ENCODE assay signal across 2 cellular contexts in the genomic region with DNA sequence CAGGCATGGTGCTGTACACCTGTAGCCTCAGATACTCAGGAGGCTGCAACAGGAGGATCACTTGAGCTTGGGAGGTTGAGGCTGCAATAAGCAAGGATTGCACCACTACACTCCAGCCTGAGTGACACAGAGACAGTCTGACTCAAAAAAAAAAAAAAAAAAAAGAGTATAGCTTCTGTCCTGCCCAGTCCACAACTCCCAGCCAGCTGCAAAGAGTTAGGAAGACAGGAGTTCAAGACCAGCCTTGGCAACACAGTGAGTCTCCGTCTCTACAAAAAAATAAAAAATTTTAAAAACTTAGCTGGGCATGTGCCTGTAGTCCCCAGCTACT.
TF ChIP-seq lines count a peak whose summit lies in the region.

No MANE protein-coding gene starts in this region.

TF ChIP-seq in SK-N-SH, 30 proteins besides CTCF, POLR2A, EP300 and RAD21 (continued from another document):
- TF ChIP-seq, protein P1, sequence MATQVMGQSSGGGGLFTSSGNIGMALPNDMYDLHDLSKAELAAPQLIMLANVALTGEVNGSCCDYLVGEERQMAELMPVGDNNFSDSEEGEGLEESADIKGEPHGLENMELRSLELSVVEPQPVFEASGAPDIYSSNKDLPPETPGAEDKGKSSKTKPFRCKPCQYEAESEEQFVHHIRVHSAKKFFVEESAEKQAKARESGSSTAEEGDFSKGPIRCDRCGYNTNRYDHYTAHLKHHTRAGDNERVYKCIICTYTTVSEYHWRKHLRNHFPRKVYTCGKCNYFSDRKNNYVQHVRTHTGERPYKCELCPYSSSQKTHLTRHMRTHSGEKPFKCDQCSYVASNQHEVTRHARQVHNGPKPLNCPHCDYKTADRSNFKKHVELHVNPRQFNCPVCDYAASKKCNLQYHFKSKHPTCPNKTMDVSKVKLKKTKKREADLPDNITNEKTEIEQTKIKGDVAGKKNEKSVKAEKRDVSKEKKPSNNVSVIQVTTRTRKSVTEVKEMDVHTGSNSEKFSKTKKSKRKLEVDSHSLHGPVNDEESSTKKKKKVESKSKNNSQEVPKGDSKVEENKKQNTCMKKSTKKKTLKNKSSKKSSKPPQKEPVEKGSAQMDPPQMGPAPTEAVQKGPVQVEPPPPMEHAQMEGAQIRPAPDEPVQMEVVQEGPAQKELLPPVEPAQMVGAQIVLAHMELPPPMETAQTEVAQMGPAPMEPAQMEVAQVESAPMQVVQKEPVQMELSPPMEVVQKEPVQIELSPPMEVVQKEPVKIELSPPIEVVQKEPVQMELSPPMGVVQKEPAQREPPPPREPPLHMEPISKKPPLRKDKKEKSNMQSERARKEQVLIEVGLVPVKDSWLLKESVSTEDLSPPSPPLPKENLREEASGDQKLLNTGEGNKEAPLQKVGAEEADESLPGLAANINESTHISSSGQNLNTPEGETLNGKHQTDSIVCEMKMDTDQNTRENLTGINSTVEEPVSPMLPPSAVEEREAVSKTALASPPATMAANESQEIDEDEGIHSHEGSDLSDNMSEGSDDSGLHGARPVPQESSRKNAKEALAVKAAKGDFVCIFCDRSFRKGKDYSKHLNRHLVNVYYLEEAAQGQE (IDR thresholded peaks at IDR 0.05; ENCODE audit: low read depth, low read length), result no peak
- TF ChIP-seq GATA2 (CRISPR knock-in tag; IDR thresholded peaks at IDR 0.05), result no peak
- no peak for TF ChIP-seq SMC3 (IDR thresholded peaks at IDR 0.05; ENCODE audit: low read depth, low read length)
- TF ChIP-seq, protein P2, sequence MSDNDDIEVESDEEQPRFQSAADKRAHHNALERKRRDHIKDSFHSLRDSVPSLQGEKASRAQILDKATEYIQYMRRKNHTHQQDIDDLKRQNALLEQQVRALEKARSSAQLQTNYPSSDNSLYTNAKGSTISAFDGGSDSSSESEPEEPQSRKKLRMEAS (IDR thresholded peaks at IDR 0.05; ENCODE audit: low read depth), result no peak
- no peak for TF ChIP-seq EZH2phosphoT487 (IDR thresholded peaks at IDR 0.05; ENCODE audit: borderline replicate concordance, low read depth)
- TF ChIP-seq GABPA (IDR thresholded peaks at IDR 0.05; ENCODE audit: low read depth), result no peak
- TF ChIP-seq NFIC (IDR thresholded peaks at IDR 0.05; ENCODE audit: borderline replicate concordance), result no peak
- no peak for TF ChIP-seq ELF1 (IDR thresholded peaks at IDR 0.05)
- TF ChIP-seq, protein P3, sequence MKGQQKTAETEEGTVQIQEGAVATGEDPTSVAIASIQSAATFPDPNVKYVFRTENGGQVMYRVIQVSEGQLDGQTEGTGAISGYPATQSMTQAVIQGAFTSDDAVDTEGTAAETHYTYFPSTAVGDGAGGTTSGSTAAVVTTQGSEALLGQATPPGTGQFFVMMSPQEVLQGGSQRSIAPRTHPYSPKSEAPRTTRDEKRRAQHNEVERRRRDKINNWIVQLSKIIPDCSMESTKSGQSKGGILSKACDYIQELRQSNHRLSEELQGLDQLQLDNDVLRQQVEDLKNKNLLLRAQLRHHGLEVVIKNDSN (IDR thresholded peaks at IDR 0.05; ENCODE audit: borderline replicate concordance, low read depth), result no peak
- no peak for TF ChIP-seq FOXM1 (IDR thresholded peaks at IDR 0.05; ENCODE audit: low read depth)
- TF ChIP-seq CHD2 (IDR thresholded peaks at IDR 0.05; ENCODE audit: low read length, partially characterized antibody), result no peak
- no peak for TF ChIP-seq FOSL2 (IDR thresholded peaks at IDR 0.05; ENCODE audit: borderline replicate concordance, low read depth)
- TF ChIP-seq TCF12 (IDR thresholded peaks at IDR 0.05), result no peak
- TF ChIP-seq POLR2AphosphoS5 (IDR thresholded peaks at IDR 0.05; ENCODE audit: low read depth, low read length), result no peak
- no peak for TF ChIP-seq RXRA (IDR thresholded peaks at IDR 0.05; ENCODE audit: borderline replicate concordance, low read depth)
- no peak for TF ChIP-seq RFX5 (IDR thresholded peaks at IDR 0.05; ENCODE audit: low read length)
- no peak for TF ChIP-seq RCOR1 (IDR thresholded peaks at IDR 0.05; ENCODE audit: low read length)

TF ChIP-seq in SK-N-SH treated with all-trans-retinoic acid at 6 μM for 48 hours, 23 proteins besides CTCF, POLR2A, EP300 and RAD21 (continued from another document):
- TF ChIP-seq, protein P4, sequence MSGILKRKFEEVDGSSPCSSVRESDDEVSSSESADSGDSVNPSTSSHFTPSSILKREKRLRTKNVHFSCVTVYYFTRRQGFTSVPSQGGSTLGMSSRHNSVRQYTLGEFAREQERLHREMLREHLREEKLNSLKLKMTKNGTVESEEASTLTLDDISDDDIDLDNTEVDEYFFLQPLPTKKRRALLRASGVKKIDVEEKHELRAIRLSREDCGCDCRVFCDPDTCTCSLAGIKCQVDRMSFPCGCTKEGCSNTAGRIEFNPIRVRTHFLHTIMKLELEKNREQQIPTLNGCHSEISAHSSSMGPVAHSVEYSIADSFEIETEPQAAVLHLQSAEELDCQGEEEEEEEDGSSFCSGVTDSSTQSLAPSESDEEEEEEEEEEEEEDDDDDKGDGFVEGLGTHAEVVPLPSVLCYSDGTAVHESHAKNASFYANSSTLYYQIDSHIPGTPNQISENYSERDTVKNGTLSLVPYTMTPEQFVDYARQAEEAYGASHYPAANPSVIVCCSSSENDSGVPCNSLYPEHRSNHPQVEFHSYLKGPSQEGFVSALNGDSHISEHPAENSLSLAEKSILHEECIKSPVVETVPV (CRISPR knock-in tag; IDR thresholded peaks at IDR 0.05), result no peak
- no peak for TF ChIP-seq PPARA (CRISPR knock-in tag; IDR thresholded peaks at IDR 0.05; ENCODE audit: borderline replicate concordance)
- TF ChIP-seq TCF4 (CRISPR knock-in tag; IDR thresholded peaks at IDR 0.05; ENCODE audit: borderline replicate concordance), result no peak
- TF ChIP-seq, protein P5, sequence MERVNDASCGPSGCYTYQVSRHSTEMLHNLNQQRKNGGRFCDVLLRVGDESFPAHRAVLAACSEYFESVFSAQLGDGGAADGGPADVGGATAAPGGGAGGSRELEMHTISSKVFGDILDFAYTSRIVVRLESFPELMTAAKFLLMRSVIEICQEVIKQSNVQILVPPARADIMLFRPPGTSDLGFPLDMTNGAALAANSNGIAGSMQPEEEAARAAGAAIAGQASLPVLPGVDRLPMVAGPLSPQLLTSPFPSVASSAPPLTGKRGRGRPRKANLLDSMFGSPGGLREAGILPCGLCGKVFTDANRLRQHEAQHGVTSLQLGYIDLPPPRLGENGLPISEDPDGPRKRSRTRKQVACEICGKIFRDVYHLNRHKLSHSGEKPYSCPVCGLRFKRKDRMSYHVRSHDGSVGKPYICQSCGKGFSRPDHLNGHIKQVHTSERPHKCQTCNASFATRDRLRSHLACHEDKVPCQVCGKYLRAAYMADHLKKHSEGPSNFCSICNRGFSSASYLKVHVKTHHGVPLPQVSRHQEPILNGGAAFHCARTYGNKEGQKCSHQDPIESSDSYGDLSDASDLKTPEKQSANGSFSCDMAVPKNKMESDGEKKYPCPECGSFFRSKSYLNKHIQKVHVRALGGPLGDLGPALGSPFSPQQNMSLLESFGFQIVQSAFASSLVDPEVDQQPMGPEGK (CRISPR knock-in tag; IDR thresholded peaks at IDR 0.05; ENCODE audit: borderline replicate concordance), result no peak
- no peak for TF ChIP-seq ARNTL (CRISPR knock-in tag; IDR thresholded peaks at IDR 0.05; ENCODE audit: borderline replicate concordance, low read depth)
- TF ChIP-seq TOX (CRISPR knock-in tag; IDR thresholded peaks at IDR 0.05; ENCODE audit: borderline replicate concordance), result no peak
- no peak for TF ChIP-seq ZC3H10 (CRISPR knock-in tag; IDR thresholded peaks at IDR 0.05)
- no peak for TF ChIP-seq ZNF565 (CRISPR knock-in tag; conservative IDR thresholded peaks at IDR 0.05; ENCODE audit: low read depth)
- no peak for TF ChIP-seq RARB (CRISPR knock-in tag; IDR thresholded peaks at IDR 0.05)
